ENCODE assay signal across 17 cellular contexts in genomic region chr4:165384186-165384585, GRCh38. TPM values are rescaled to one million over a fixed set of nuclear protein-coding genes. Genes with fewer than 3 reads are reported as not detected.
A peak's percentile ranks its signal among the peaks of the same experiment; 100 is the strongest.
DNase-seq lines count a peak whose midpoint lies in the region; ATAC-seq and TF ChIP-seq lines count a peak whose summit lies in the region.
"Had no signal": no experiment of that assay in that cellular context is flagged by ENCODE, and none has a peak within 500 bp of the region (broad histone marks: within the 10 kb centered on the region; RNA-seq: fewer than 3 reads in every experiment).

No MANE protein-coding gene starts in this region.

- no peak overlapping the region for H3K4me3 Mint-ChIP-seq in chondrocyte (ENCODE audit: unreplicated experiment)
- peak overlapping the region in 2 of 3 experiments; percentile 9 to 17 for H3K4me3 Mint-ChIP-seq in nephron
- H3K4me3 Mint-ChIP-seq: activated T-cell treated with anti-CD3 and anti-CD28 coated beads, Interleukin-2, amount 50 U/mL, for 24 hours; T-cell had no signal

- H3K27me3 Mint-ChIP-seq in chondrocyte (ENCODE audit: low read depth) (no peaks in the 10 kb centered on the region), nephron (ENCODE audit: low read depth) (peaks cover 8% of the 10 kb centered on the region)

- no peaks in the 10 kb centered on the region for H3K9me3 ChIP-seq in left ventricle myocardium inferior (replicated peaks)
- H3K9me3 ChIP-seq in heart right ventricle, result no peaks in the 10 kb centered on the region

- H3K27ac Mint-ChIP-seq in chondrocyte (ENCODE audit: unreplicated experiment) (peak overlapping the region; percentile 87), nephron (peak overlapping the region; percentile 94 to 99 (median 95))
- H3K27ac Mint-ChIP-seq: activated T-cell treated with anti-CD3 and anti-CD28 coated beads, Interleukin-2, amount 50 U/mL, for 24 hours; T-cell had no signal

- H3K4me3 ChIP-seq in left ventricle myocardium inferior, result no peak overlapping the region
- no peak overlapping the region for H3K4me3 ChIP-seq in heart right ventricle

- H3K4me1 Mint-ChIP-seq in chondrocyte (ENCODE audit: low read depth) (peaks cover 85% of the 10 kb centered on the region), nephron (peaks cover 70% of the 10 kb centered on the region)

- 82 to 86% methylated on average over 3 of the region's 3 CpGs for WGBS in heart right ventricle, 2 donors

- H3K4me1 ChIP-seq in left ventricle myocardium inferior (peaks cover 8% of the 10 kb centered on the region), heart right ventricle (peaks cover 0 to 12% (median 3%) of the 10 kb centered on the region in 9 donors)

- TF ChIP-seq CTCF in left ventricle myocardium inferior (IDR thresholded peaks at IDR 0.05; ENCODE audit: borderline replicate concordance), result no peak
- no peak for TF ChIP-seq CTCF in heart right ventricle (IDR thresholded peaks at IDR 0.05)
- no peak for TF ChIP-seq CTCF in chondrocyte (IDR thresholded peaks at IDR 0.05)
- no peak for TF ChIP-seq CTCF in nephron (IDR thresholded peaks at IDR 0.05; ENCODE audit: unreplicated experiment in 3 of 3)

- no peaks in the 10 kb centered on the region for H3K36me3 Mint-ChIP-seq in chondrocyte (ENCODE audit: low read depth)
- no peaks in the 10 kb centered on the region for H3K36me3 Mint-ChIP-seq in nephron (ENCODE audit: low read depth)
- H3K36me3 Mint-ChIP-seq: T-cell had no signal

- H3K36me3 ChIP-seq in left ventricle myocardium inferior (no peaks in the 10 kb centered on the region), heart right ventricle (no peaks in the 10 kb centered on the region)
- H3K36me3 ChIP-seq: WERI-Rb-1 had no signal

- ATAC-seq in heart right ventricle, result no peak
- no peak for ATAC-seq in HG02623 (IDR thresholded peaks at IDR 0.05; ENCODE audit: unreplicated experiment)
- ATAC-seq: sciatic nerve, T-cell had no signal

- peak overlapping the region; percentile 24 for H3K27ac ChIP-seq in left ventricle myocardium inferior (replicated peaks)
- H3K27ac ChIP-seq in heart right ventricle, result peak overlapping the region in 1 of 10 donors; percentile 19
- H3K27ac ChIP-seq: WERI-Rb-1 had no signal

- H3K9me3 Mint-ChIP-seq in chondrocyte (ENCODE audit: low read depth) (no peaks in the 10 kb centered on the region), nephron (no peaks in the 10 kb centered on the region)
- H3K9me3 Mint-ChIP-seq: activated T-cell treated with anti-CD3 and anti-CD28 coated beads, Interleukin-2, amount 50 U/mL, for 24 hours; T-cell had no signal

- no peak for DNase-seq in left ventricle myocardium inferior
- no peak for DNase-seq in heart right ventricle
- peak; percentile 25 for DNase-seq in chondrocyte (ENCODE audit: low spot score)
- no peak for DNase-seq in stimulated activated CD4-positive, alpha-beta T cell treated with anti-CD3 and anti-CD28 coated beads, Interleukin-12 subunit alpha, Interleukin-12 subunit beta, amount 100 ng/mL, for 4 hours
- no peak for DNase-seq in amygdala (lab: John Stamatoyannopoulos, UW)
- DNase-seq: activated CD4-positive, alpha-beta T cell treated with anti-CD3 and anti-CD28 coated beads, Interleukin-2, amount 50 U/mL, for 48 hours; activated naive CD4-positive, alpha-beta T cell treated with anti-CD3 and anti-CD28 coated beads, Interleukin-2, amount 50 U/mL, for 16 hours; activated T-cell treated with anti-CD3 and anti-CD28 coated beads, Interleukin-2, amount 50 U/mL, for 24 hours; hypothalamus; nucleus accumbens; stimulated activated CD4-positive, alpha-beta T cell treated with anti-CD3 and anti-CD28 coated beads, Interleukin-1b, Interleukin-23, amount 100 ng/mL, for 48 hours; T-cell; WERI-Rb-1 had no signal

- peaks cover 7% of the 10 kb centered on the region for H3K27me3 ChIP-seq in left ventricle myocardium inferior (ENCODE audit: low read depth)
- H3K27me3 ChIP-seq in heart right ventricle, result peaks cover 0 to 46% (median 11%) of the 10 kb centered on the region in 7 donors

- intact Hi-C loops in left ventricle myocardium inferior (cut with micrococcal nuclease), result no loop called here
- intact Hi-C loops in heart right ventricle (cut with DNase I), result loop anchor here in 2 of 10 donors (5.0 kb wide), 2 partner anchors 33 to 78 kb away; no protein-coding TSS in a partner anchor

RNA-seq across cellular contexts. Expression of gene CPE, which starts 5.4 kb away (rescaled TPM):
- total RNA-seq in left ventricle myocardium inferior (43.2 TPM), heart right ventricle (10 to 100 TPM; 16.9 to 57.6 (median 28.1) TPM), chondrocyte (269 to 284 TPM (median 275 TPM) in 3 replicates)
- polyA plus RNA-seq in heart right ventricle, result 10 to 100 TPM; 20.4 to 25.7 TPM
- total RNA-seq: HT-29 had no signal

RNA-seq across cellular contexts. Expression of gene MSMO1, which starts 56.7 kb away (rescaled TPM):
- total RNA-seq in left ventricle myocardium inferior, result 7.3 TPM
- total RNA-seq in heart right ventricle, result 10 to 100 TPM in 2 of 10 donors, 1 to 10 TPM in 8; 5.9 to 11.9 (median 9.0) TPM
- 10 to 100 TPM in 1 of 2 donors, 1 to 10 TPM in 1; 3.7 to 15.1 TPM for polyA plus RNA-seq in heart right ventricle
- 82.8 to 83.3 TPM (median 83.3 TPM) in 3 replicates for total RNA-seq in chondrocyte
